1 cellular context compared by ENCODE assay signal in genomic region chr15:67520276-67520975, GRCh38.
TF ChIP-seq lines count a peak whose summit lies in the region.

No MANE protein-coding gene starts in this region.

TF ChIP-seq in GM12878, 131 proteins besides CTCF, POLR2A, EP300 and RAD21:
- TF ChIP-seq, protein P1, sequence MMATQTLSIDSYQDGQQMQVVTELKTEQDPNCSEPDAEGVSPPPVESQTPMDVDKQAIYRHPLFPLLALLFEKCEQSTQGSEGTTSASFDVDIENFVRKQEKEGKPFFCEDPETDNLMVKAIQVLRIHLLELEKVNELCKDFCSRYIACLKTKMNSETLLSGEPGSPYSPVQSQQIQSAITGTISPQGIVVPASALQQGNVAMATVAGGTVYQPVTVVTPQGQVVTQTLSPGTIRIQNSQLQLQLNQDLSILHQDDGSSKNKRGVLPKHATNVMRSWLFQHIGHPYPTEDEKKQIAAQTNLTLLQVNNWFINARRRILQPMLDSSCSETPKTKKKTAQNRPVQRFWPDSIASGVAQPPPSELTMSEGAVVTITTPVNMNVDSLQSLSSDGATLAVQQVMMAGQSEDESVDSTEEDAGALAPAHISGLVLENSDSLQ (IDR thresholded peaks at IDR 0.05) = no peak
- TF ChIP-seq ZNF207 (IDR thresholded peaks at IDR 0.05; ENCODE audit: borderline replicate concordance) = no peak; the same call in 1 of the 2 replicates
- peak; percentile 12; the same call in 1 of the 2 replicates for TF ChIP-seq RUNX3 (IDR thresholded peaks at IDR 0.05; ENCODE audit: low read length)
- TF ChIP-seq SMAD1 (IDR thresholded peaks at IDR 0.05; ENCODE audit: low read depth, partially characterized antibody) = no peak
- no peak for TF ChIP-seq KDM1A (IDR thresholded peaks at IDR 0.05; ENCODE audit: borderline replicate concordance)
- TF ChIP-seq, protein P2, sequence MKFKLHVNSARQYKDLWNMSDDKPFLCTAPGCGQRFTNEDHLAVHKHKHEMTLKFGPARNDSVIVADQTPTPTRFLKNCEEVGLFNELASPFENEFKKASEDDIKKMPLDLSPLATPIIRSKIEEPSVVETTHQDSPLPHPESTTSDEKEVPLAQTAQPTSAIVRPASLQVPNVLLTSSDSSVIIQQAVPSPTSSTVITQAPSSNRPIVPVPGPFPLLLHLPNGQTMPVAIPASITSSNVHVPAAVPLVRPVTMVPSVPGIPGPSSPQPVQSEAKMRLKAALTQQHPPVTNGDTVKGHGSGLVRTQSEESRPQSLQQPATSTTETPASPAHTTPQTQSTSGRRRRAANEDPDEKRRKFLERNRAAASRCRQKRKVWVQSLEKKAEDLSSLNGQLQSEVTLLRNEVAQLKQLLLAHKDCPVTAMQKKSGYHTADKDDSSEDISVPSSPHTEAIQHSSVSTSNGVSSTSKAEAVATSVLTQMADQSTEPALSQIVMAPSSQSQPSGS (IDR thresholded peaks at IDR 0.05; ENCODE audit: low read length) = no peak
- TF ChIP-seq BHLHE40 (IDR thresholded peaks at IDR 0.05; ENCODE audit: borderline replicate concordance in 1 of 2, low read depth in 2 of 2, low read length in 1 of 2) = no peak
- TF ChIP-seq IKZF2 (IDR thresholded peaks at IDR 0.05) = 0 out of 4 replicates have a peak, but pooled peaks of 1 of the 2 experiments have one; percentile 10
- peak; percentile 39 for TF ChIP-seq MTA2 (IDR thresholded peaks at IDR 0.05; ENCODE audit: low read depth)
- TF ChIP-seq SRF (IDR thresholded peaks at IDR 0.05; ENCODE audit: low read depth in 2 of 2, low read length in 2 of 2) = no peak
- peak; percentile 16 for TF ChIP-seq NBN (IDR thresholded peaks at IDR 0.05)
- TF ChIP-seq EGR1 (IDR thresholded peaks at IDR 0.05; ENCODE audit: borderline replicate concordance in 1 of 2, low read depth in 2 of 2, low read length in 2 of 2) = peak in 1 of 2 experiments; percentile 57; a peak in 1 of 3 replicates
- TF ChIP-seq PRDM15 (CRISPR knock-in tag; IDR thresholded peaks at IDR 0.05) = no peak
- TF ChIP-seq RELB (IDR thresholded peaks at IDR 0.05; ENCODE audit: low read depth) = 0 out of 2 replicates have a peak, but pooled peaks have one; percentile 16
- peak; percentile 33; the same call in 1 of the 2 replicates for TF ChIP-seq SPI1 (IDR thresholded peaks at IDR 0.05; ENCODE audit: borderline replicate concordance, insufficient read depth, low read depth, low read length)
- TF ChIP-seq JUND (IDR thresholded peaks at IDR 0.05; ENCODE audit: low read depth, low read length) = no peak
- TF ChIP-seq ZBTB40 (IDR thresholded peaks at IDR 0.05; ENCODE audit: borderline replicate concordance) = peak; percentile 45; the same call in 1 of the 2 replicates
- TF ChIP-seq SIX5 (IDR thresholded peaks at IDR 0.05; ENCODE audit: low read depth, low read length, severe bottlenecking) = no peak
- TF ChIP-seq, protein P3, sequence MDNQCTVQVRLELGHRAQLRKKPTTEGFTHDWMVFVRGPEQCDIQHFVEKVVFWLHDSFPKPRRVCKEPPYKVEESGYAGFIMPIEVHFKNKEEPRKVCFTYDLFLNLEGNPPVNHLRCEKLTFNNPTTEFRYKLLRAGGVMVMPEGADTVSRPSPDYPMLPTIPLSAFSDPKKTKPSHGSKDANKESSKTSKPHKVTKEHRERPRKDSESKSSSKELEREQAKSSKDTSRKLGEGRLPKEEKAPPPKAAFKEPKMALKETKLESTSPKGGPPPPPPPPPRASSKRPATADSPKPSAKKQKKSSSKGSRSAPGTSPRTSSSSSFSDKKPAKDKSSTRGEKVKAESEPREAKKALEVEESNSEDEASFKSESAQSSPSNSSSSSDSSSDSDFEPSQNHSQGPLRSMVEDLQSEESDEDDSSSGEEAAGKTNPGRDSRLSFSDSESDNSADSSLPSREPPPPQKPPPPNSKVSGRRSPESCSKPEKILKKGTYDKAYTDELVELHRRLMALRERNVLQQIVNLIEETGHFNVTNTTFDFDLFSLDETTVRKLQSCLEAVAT (IDR thresholded peaks at IDR 0.05) = 0 out of 2 replicates have a peak, but pooled peaks have one; percentile 13
- no peak for TF ChIP-seq ZZZ3 (IDR thresholded peaks at IDR 0.05; ENCODE audit: control insufficient read depth, insufficient read length, low read depth)
- no peak for TF ChIP-seq MEF2B (IDR thresholded peaks at IDR 0.05; ENCODE audit: partially characterized antibody, poor library complexity, severe bottlenecking)
- TF ChIP-seq, protein P4, sequence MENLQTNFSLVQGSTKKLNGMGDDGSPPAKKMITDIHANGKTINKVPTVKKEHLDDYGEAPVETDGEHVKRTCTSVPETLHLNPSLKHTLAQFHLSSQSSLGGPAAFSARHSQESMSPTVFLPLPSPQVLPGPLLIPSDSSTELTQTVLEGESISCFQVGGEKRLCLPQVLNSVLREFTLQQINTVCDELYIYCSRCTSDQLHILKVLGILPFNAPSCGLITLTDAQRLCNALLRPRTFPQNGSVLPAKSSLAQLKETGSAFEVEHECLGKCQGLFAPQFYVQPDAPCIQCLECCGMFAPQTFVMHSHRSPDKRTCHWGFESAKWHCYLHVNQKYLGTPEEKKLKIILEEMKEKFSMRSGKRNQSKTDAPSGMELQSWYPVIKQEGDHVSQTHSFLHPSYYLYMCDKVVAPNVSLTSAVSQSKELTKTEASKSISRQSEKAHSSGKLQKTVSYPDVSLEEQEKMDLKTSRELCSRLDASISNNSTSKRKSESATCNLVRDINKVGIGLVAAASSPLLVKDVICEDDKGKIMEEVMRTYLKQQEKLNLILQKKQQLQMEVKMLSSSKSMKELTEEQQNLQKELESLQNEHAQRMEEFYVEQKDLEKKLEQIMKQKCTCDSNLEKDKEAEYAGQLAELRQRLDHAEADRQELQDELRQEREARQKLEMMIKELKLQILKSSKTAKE (IDR thresholded peaks at IDR 0.05; ENCODE audit: low read depth, poor library complexity, severe bottlenecking) = peak; percentile 35
- 0 out of 2 replicates have a peak, but pooled peaks have one; percentile 37 for TF ChIP-seq RAD51 (IDR thresholded peaks at IDR 0.05)
- no peak for TF ChIP-seq SREBF2 (IDR thresholded peaks at IDR 0.05; ENCODE audit: low read length)
